2 cellular contexts compared by ENCODE assay signal in genomic region chr5:65338606-65339151, GRCh38.
TF ChIP-seq lines count a peak whose summit lies in the region.

No MANE protein-coding gene starts in this region.

TF ChIP-seq in GM23338, 12 proteins besides CTCF, POLR2A, EP300 and RAD21:
- TF ChIP-seq ZNF331 (CRISPR knock-in tag; IDR thresholded peaks at IDR 0.05; ENCODE audit: low read depth): no peak
- TF ChIP-seq ETS1 (IDR thresholded peaks at IDR 0.05): no peak
- TF ChIP-seq POLR2AphosphoS5 (IDR thresholded peaks at IDR 0.05; ENCODE audit: low read depth): no peak
- TF ChIP-seq ZNF462 (CRISPR knock-in tag; IDR thresholded peaks at IDR 0.05): no peak
- TF ChIP-seq EZH2 (IDR thresholded peaks at IDR 0.05; ENCODE audit: low read depth, unreplicated experiment): no peak
- TF ChIP-seq NANOG (IDR thresholded peaks at IDR 0.05; ENCODE audit: borderline replicate concordance): no peak

TF ChIP-seq in H1, 55 proteins besides CTCF, POLR2A, EP300 and RAD21:
- TF ChIP-seq NRF1 (IDR thresholded peaks at IDR 0.05; ENCODE audit: low read depth, low read length) (no peak), TAF7 (optimal IDR thresholded peaks at IDR 0.05; ENCODE audit: borderline replicate concordance, low read depth, low read length) (no peak), PHF8 (conservative IDR thresholded peaks at IDR 0.05; ENCODE audit: low read depth, low read length) (no peak), SIRT6 (IDR thresholded peaks at IDR 0.05; ENCODE audit: low read length) (no peak), TCF12 (IDR thresholded peaks at IDR 0.05; ENCODE audit: low read depth, low read length) (no peak), EGR1 (IDR thresholded peaks at IDR 0.05; ENCODE audit: borderline replicate concordance, low read depth, low read length) (no peak)
